ENCODE assay signal across 12 cellular contexts in genomic region chr4:18980516-18981233, GRCh38.
DNase-seq lines count a peak whose midpoint lies in the region; ATAC-seq and TF ChIP-seq lines count a peak whose summit lies in the region.
"Had no signal": no experiment of that assay in that cellular context is flagged by ENCODE, and none has a peak within 500 bp of the region (broad histone marks: within the 10 kb centered on the region; RNA-seq: fewer than 3 reads in every experiment).

No MANE protein-coding gene starts in this region.

- peaks cover 4% of the 10 kb centered on the region; the same call in 1 of the 2 replicates for H3F3A ChIP-seq in SU-DHL-6 (ENCODE audit: insufficient read depth)

- no peaks in the 10 kb centered on the region for H3K36me3 Mint-ChIP-seq in osteocyte (ENCODE audit: unreplicated experiment)

- H3K4me1 Mint-ChIP-seq in osteocyte (ENCODE audit: unreplicated experiment): no peaks in the 10 kb centered on the region
- H3K4me1 Mint-ChIP-seq: endodermal cell had no signal

- no peak overlapping the region for H2AFZ ChIP-seq in SU-DHL-6 (ENCODE audit: low read depth, low read length, severe bottlenecking)

- H3K27ac ChIP-seq in SU-DHL-6 (ENCODE audit: low read depth, low read length): peak overlapping the region; percentile 43
- H3K27ac ChIP-seq: upper lobe of right lung had no signal

- H3K4me3 Mint-ChIP-seq in osteocyte (ENCODE audit: unreplicated experiment): no peak overlapping the region
- H3K4me3 Mint-ChIP-seq: endodermal cell; T-helper 2 cell treated with Interferon-gamma antibody and Interleukin-4, amounts not matched to agents 5 μg/mL and 100 μg/mL, for 36 hours had no signal

- H3K4me3 ChIP-seq in SU-DHL-6 (ENCODE audit: insufficient read depth, low read length, poor library complexity, severe bottlenecking): no peak overlapping the region
- H3K4me3 ChIP-seq: upper lobe of right lung had no signal

- peak; percentile 51 for ATAC-seq in GM18498 (IDR thresholded peaks at IDR 0.05; ENCODE audit: unreplicated experiment)
- peak; percentile 98 for ATAC-seq in GM21529 (IDR thresholded peaks at IDR 0.05; ENCODE audit: unreplicated experiment)
- ATAC-seq in HG03196 (IDR thresholded peaks at IDR 0.05; ENCODE audit: unreplicated experiment): peak; percentile 92
- ATAC-seq: upper lobe of right lung had no signal

- no peak overlapping the region for H3K9ac ChIP-seq in SU-DHL-6 (ENCODE audit: low read length)

- peaks cover 5% of the 10 kb centered on the region for H3K27me3 Mint-ChIP-seq in osteocyte (ENCODE audit: unreplicated experiment)

- H4K20me1 ChIP-seq in SU-DHL-6 (ENCODE audit: low read depth, low read length): no peaks in the 10 kb centered on the region

- H3K79me2 ChIP-seq in SU-DHL-6 (ENCODE audit: insufficient read depth, low read length): no peaks in the 10 kb centered on the region

- no peaks in the 10 kb centered on the region for H3K9me3 ChIP-seq in SU-DHL-6 (ENCODE audit: insufficient read depth, low read length)
- H3K9me3 ChIP-seq: upper lobe of right lung had no signal

- DNase-seq in iPS-NIHi7 (ENCODE audit: extremely low spot score) (no peak), osteocyte (ENCODE audit: extremely low spot score, unreplicated experiment) (no peak), HK-2 (ENCODE audit: unreplicated experiment) (no peak)
- DNase-seq in activated naive CD4-positive, alpha-beta T cell (lab: John Stamatoyannopoulos, UW): no peak
- DNase-seq: AML-193, endodermal cell, upper lobe of right lung had no signal

- no peaks in the 10 kb centered on the region for H3K9me2 ChIP-seq in SU-DHL-6 (replicated peaks; ENCODE audit: insufficient read depth, low read length)

- H3K9me3 Mint-ChIP-seq in osteocyte (ENCODE audit: unreplicated experiment): no peaks in the 10 kb centered on the region
- H3K9me3 Mint-ChIP-seq: endodermal cell had no signal

- no peaks in the 10 kb centered on the region for H3K27me3 ChIP-seq in SU-DHL-6 (ENCODE audit: low read length)
- H3K27me3 ChIP-seq: upper lobe of right lung had no signal

- H3K4me2 ChIP-seq in SU-DHL-6 (ENCODE audit: low read depth, low read length, poor library complexity, severe bottlenecking): peak overlapping the region; percentile 45

- H3K27ac Mint-ChIP-seq in osteocyte (ENCODE audit: unreplicated experiment): no peak overlapping the region
- H3K27ac Mint-ChIP-seq: endodermal cell; T-helper 2 cell treated with Interferon-gamma antibody and Interleukin-4, amounts not matched to agents 5 μg/mL and 100 μg/mL, for 36 hours had no signal

- TF ChIP-seq CTCF in SU-DHL-6 (IDR thresholded peaks at IDR 0.05; ENCODE audit: insufficient read depth, low read length, poor library complexity, severe bottlenecking) (no peak), osteocyte (IDR thresholded peaks at IDR 0.05) (no peak)

- H3K36me3 ChIP-seq in SU-DHL-6 (ENCODE audit: low read length): no peaks in the 10 kb centered on the region
- H3K36me3 ChIP-seq: upper lobe of right lung had no signal
